Comparison of ENCODE assay signal across 2 cellular contexts in genomic region chr7:371779-372545, GRCh38.
TF ChIP-seq lines count a peak whose summit lies in the region.

No MANE protein-coding gene starts in this region.

TF ChIP-seq in WTC11, 78 proteins besides CTCF, POLR2A, EP300 and RAD21 (continued from another document):
- no peak for TF ChIP-seq ARID4B (CRISPR knock-in tag; IDR thresholded peaks at IDR 0.05; ENCODE audit: borderline replicate concordance)

TF ChIP-seq in HepG2, 621 proteins besides CTCF, POLR2A, EP300 and RAD21 (continued from another document):
- TF ChIP-seq IRF9 (CRISPR knock-in tag; IDR thresholded peaks at IDR 0.05; ENCODE audit: borderline replicate concordance) (no peak), AGO2 (optimal IDR thresholded peaks at IDR 0.05; ENCODE audit: low read depth, low read length) (peak; percentile 29), EZH2 (conservative IDR thresholded peaks at IDR 0.05; ENCODE audit: low read depth, low read length) (no peak), SP5 (CRISPR knock-in tag; IDR thresholded peaks at IDR 0.05; ENCODE audit: borderline replicate concordance, low read depth) (no peak), NFE2L1 (CRISPR knock-in tag; IDR thresholded peaks at IDR 0.05; ENCODE audit: borderline replicate concordance) (no peak), ZFX (CRISPR knock-in tag; IDR thresholded peaks at IDR 0.05; ENCODE audit: low read depth) (0 out of 2 replicates have a peak, but pooled peaks have one; percentile 12), ZNF510 (CRISPR knock-in tag; IDR thresholded peaks at IDR 0.05; ENCODE audit: low read depth) (no peak), ARID3A (IDR thresholded peaks at IDR 0.05; ENCODE audit: low read depth, low read length) (no peak)
TF ChIP-seq in HepG2: peak in this region for 5.
